In genomic region chr9:71876829-71877228, GRCh38 we compare ENCODE assay signal across 23 cellular contexts.
"Had no signal": no experiment of that assay in that cellular context is flagged by ENCODE, and none has a peak within 500 bp of the region (broad histone marks: within the 10 kb centered on the region; RNA-seq: fewer than 3 reads in every experiment).

No MANE protein-coding gene starts in this region.

- H3K4me1 ChIP-seq: SJSA1 had no signal

- H3K4me3 ChIP-seq: SJSA1, SK-N-MC had no signal

- H3K27ac ChIP-seq: SJSA1, SK-N-MC had no signal

- FAIRE-seq: HepG2, RCC 7860 had no signal

- H3K27me3 ChIP-seq: SJSA1 had no signal

- DNase-seq: IMR-90, Karpas-422, KG1, MM.1S, NCI-H1092 treated with DMSO at 0.1 percent for 48 hours, NCI-H1436, NCI-H187, NCI-H2029, NCI-H2081 treated with DMSO at 0.1 percent for 48 hours, NCI-H2171, NCI-H226, NCI-H446, NCI-H510A, NCI-H524 treated with DMSO at 0.1 percent for 48 hours, NCI-H69, NCI-H774, Right ventricle myocardium superior, RPMI8226, SIG-M5 had no signal
